ENCODE assay signal across 32 cellular contexts in genomic region chr3:20842002-20842401, GRCh38.
"Had no signal": no experiment of that assay in that cellular context is flagged by ENCODE, and none has a peak within 500 bp of the region (broad histone marks: within the 10 kb centered on the region; RNA-seq: fewer than 3 reads in every experiment).

No MANE protein-coding gene starts in this region.

- H3K4me3 ChIP-seq: esophagus muscularis mucosa, gastrocnemius medialis, heart left ventricle had no signal

- H3K4me1 ChIP-seq: esophagus muscularis mucosa, foreskin keratinocyte, gastrocnemius medialis, heart left ventricle had no signal

- H3K4me1 Mint-ChIP-seq: activated CD4-positive, alpha-beta T cell treated with anti-CD3 and anti-CD28 coated beads, Interleukin-2, amount 10 ng/mL, durations not matched to agents 7 days and 5 days; activated T-helper 17 cell treated with anti-CD3 and anti-CD28 coated beads, Interleukin-2, amount 50 U/mL, for 72 hours; central memory CD8-positive, alpha-beta T cell had no signal

- DNase-seq: activated CD4-positive, alpha-beta T cell treated with anti-CD3 and anti-CD28 coated beads for 1 hour; activated CD4-positive, alpha-beta T cell treated with anti-CD3 and anti-CD28 coated beads for 4 hours; activated CD4-positive, alpha-beta T cell treated with anti-CD3 and anti-CD28 coated beads, Interleukin-2, amount 10 ng/mL, durations not matched to agents 7 days and 5 days; activated CD4-positive, alpha-beta T cell treated with anti-CD3 and anti-CD28 coated beads, Interleukin-2, amount 50 U/mL, for 48 hours; activated CD8-positive, alpha-beta memory T cell treated with anti-CD3 and anti-CD28 coated beads for 24 hours; activated CD8-positive, alpha-beta T cell treated with anti-CD3 and anti-CD28 coated beads for 36 hours; activated effector memory CD4-positive, alpha-beta T cell treated with Interleukin-2 at 50 U/mL for 16 hours; activated gamma-delta T cell treated with Interleukin-2 at 50 U/mL for 16 hours; activated naive CD4-positive, alpha-beta T cell treated with anti-CD3 and anti-CD28 coated beads, Interleukin-2, amount 50 U/mL, for 16 hours; activated naive CD4-positive, alpha-beta T cell treated with Interleukin-2 at 50 U/mL for 16 hours; activated T-cell treated with anti-CD3 and anti-CD28 coated beads, Interleukin-2, amount 50 U/mL, for 4 hours; amniotic stem cell; anterior cingulate cortex; brain microvascular endothelial cell; cortex of kidney; dermis blood vessel endothelial cell; effector CD4-positive, alpha-beta T cell; effector memory CD8-positive, alpha-beta T cell; erythroblast; foreskin keratinocyte; gastrocnemius medialis; glutamatergic neuron; heart left ventricle; T-helper 2 cell had no signal

- H3K36me3 Mint-ChIP-seq: activated naive CD8-positive, alpha-beta T cell; WTC11 had no signal

- H3K27me3 Mint-ChIP-seq: activated CD4-positive, alpha-beta T cell treated with anti-CD3 and anti-CD28 coated beads, Interleukin-2, amount 10 ng/mL, durations not matched to agents 7 days and 5 days; activated CD8-positive, alpha-beta T cell treated with anti-CD3 and anti-CD28 coated beads for 36 hours; activated naive CD8-positive, alpha-beta T cell; activated T-helper 17 cell treated with anti-CD3 and anti-CD28 coated beads, Interleukin-2, amount 50 U/mL, for 72 hours; central memory CD8-positive, alpha-beta T cell; effector memory CD8-positive, alpha-beta T cell had no signal

- H3K9me3 ChIP-seq: esophagus muscularis mucosa, gastrocnemius medialis had no signal

- H3K27me3 ChIP-seq: brain microvascular endothelial cell, esophagus muscularis mucosa, foreskin keratinocyte, gastrocnemius medialis, heart left ventricle had no signal

- H3K4me3 Mint-ChIP-seq: activated CD4-positive, alpha-beta T cell treated with anti-CD3 and anti-CD28 coated beads, Interleukin-2, amount 10 ng/mL, durations not matched to agents 7 days and 5 days; activated CD8-positive, alpha-beta T cell treated with anti-CD3 and anti-CD28 coated beads for 36 hours; activated naive CD8-positive, alpha-beta T cell; activated T-cell treated with anti-CD3 and anti-CD28 coated beads, Interleukin-2, amount 50 U/mL, for 4 hours; activated T-helper 17 cell treated with anti-CD3 and anti-CD28 coated beads, Interleukin-2, amount 50 U/mL, for 72 hours; central memory CD8-positive, alpha-beta T cell; effector memory CD8-positive, alpha-beta T cell; WTC11 had no signal

- H3K36me3 ChIP-seq: brain microvascular endothelial cell, esophagus muscularis mucosa, gastrocnemius medialis, heart left ventricle had no signal

- ATAC-seq: activated CD8-positive, alpha-beta T cell treated with anti-CD3 and anti-CD28 coated beads for 36 hours; activated T-cell treated with anti-CD3 and anti-CD28 coated beads, Interleukin-2, amount 50 U/mL, for 4 hours; activated T-helper 17 cell treated with anti-CD3 and anti-CD28 coated beads, Interleukin-2, amount 50 U/mL, for 72 hours; effector memory CD8-positive, alpha-beta T cell; foreskin keratinocyte; gastrocnemius medialis; heart left ventricle; WTC11 had no signal

- H3K27ac ChIP-seq: brain microvascular endothelial cell, esophagus muscularis mucosa, foreskin keratinocyte, gastrocnemius medialis, heart left ventricle had no signal

- H3K27ac Mint-ChIP-seq: activated CD4-positive, alpha-beta T cell treated with anti-CD3 and anti-CD28 coated beads, Interleukin-2, amount 10 ng/mL, durations not matched to agents 7 days and 5 days; activated CD8-positive, alpha-beta T cell treated with anti-CD3 and anti-CD28 coated beads for 36 hours; activated naive CD8-positive, alpha-beta T cell; activated T-helper 17 cell treated with anti-CD3 and anti-CD28 coated beads, Interleukin-2, amount 50 U/mL, for 72 hours; effector memory CD8-positive, alpha-beta T cell; WTC11 had no signal

- FAIRE-seq: astrocyte, bronchial epithelial cell, colon had no signal
